In genomic region chr19:488505-489417, GRCh38 we compare ENCODE assay signal across 8 cellular contexts. TPM values are rescaled to one million over a fixed set of nuclear protein-coding genes. Genes with fewer than 3 reads are reported as not detected.
A peak's percentile ranks its signal among the peaks of the same experiment; 100 is the strongest.
DNase-seq lines count a peak whose midpoint lies in the region; TF ChIP-seq lines count a peak whose summit lies in the region.

No MANE protein-coding gene starts in this region.

- DNase-seq in CD4-positive, alpha-beta memory T cell: peak; percentile 89 to 92 (median 91)
- DNase-seq in GM20000 (ENCODE audit: low spot score) (peak; percentile 100), HUDEP-2 (lab: John Stamatoyannopoulos, UW; ENCODE audit: unreplicated experiment in 76 of 76) (peak in 73 of 76 experiments; percentile 58 to 99 (median 94)), NOMO-1 treated with DMSO at 0.1 percent for 48 hours (lab: John Stamatoyannopoulos, UW; ENCODE audit: unreplicated experiment) (peak; percentile 86), endodermal cell (peak; percentile 97), midbrain (lab: John Stamatoyannopoulos, UW) (peak; percentile 94)
- DNase-seq in activated CD8-positive, alpha-beta memory T cell treated with anti-CD3 and anti-CD28 coated beads, Interleukin-2, amount 50 U/mL, for 1 hour (ENCODE audit: extremely low read depth): peak; percentile 70
- peak; percentile 83 to 87 for DNase-seq in stimulated activated CD8-positive, alpha-beta memory T cell treated with anti-CD3 and anti-CD28 coated beads, Interleukin-15, amount 100 ng/mL, for 4 hours (ENCODE audit: low read depth in 2 of 2)

- H3K9me3 Mint-ChIP-seq in CD4-positive, alpha-beta memory T cell: peaks cover 0 to 1% (median 0%) of the 10 kb centered on the region in 8 donors
- peaks cover 3% of the 10 kb centered on the region for H3K9me3 Mint-ChIP-seq in endodermal cell

- H3K36me3 ChIP-seq in CD4-positive, alpha-beta memory T cell (ENCODE audit: insufficient read depth, low read length): no peaks in the 10 kb centered on the region
- H3K36me3 ChIP-seq in endodermal cell (ENCODE audit: control insufficient read depth, insufficient read depth, low read length): no peaks in the 10 kb centered on the region

- POLR2A ChIA-PET in CD4-positive, alpha-beta memory T cell (lab: Charles Lee; ENCODE audit: partially characterized antibody): interaction anchor here (0.8 to 1.7 kb wide), 7 partner anchors 9 to 43 kb away, joined by 3 to 61 read pairs (median 6); partner anchors contain the start of genes CDC34 and TPGS1

- intact Hi-C loops in CD4-positive, alpha-beta memory T cell (cut with micrococcal nuclease): loop anchor here (1.0 kb wide), 1 partner anchor 19 kb away; the partner anchor contains the start of gene TPGS1

- CTCF ChIA-PET in CD4-positive, alpha-beta memory T cell (lab: Charles Lee; ENCODE audit: partially characterized antibody): interaction anchor here (1.1 to 3.1 kb wide), 2 partner anchors 18 to 22 kb away, joined by 18 to 30 read pairs; partner anchors contain the start of gene TPGS1

- TF ChIP-seq CTCF in GM20000 (IDR thresholded peaks at IDR 0.05; ENCODE audit: extremely low read depth, missing control alignments) (no peak), endodermal cell (conservative IDR thresholded peaks at IDR 0.05) (no peak)

- no peaks in the 10 kb centered on the region for H3K9me3 ChIP-seq in CD4-positive, alpha-beta memory T cell (ENCODE audit: control insufficient read depth in 1 of 2, low read length in 2 of 2)
- H3K9me3 ChIP-seq in endodermal cell (ENCODE audit: control insufficient read depth, low read length): no peaks in the 10 kb centered on the region

- peaks cover 5% of the 10 kb centered on the region for H3K4me1 ChIP-seq in CD4-positive, alpha-beta memory T cell (ENCODE audit: insufficient read depth, low read length)
- no peaks in the 10 kb centered on the region for H3K4me1 ChIP-seq in endodermal cell (ENCODE audit: control insufficient read depth, insufficient read depth, low read length)

- H3K27ac ChIP-seq in CD4-positive, alpha-beta memory T cell (ENCODE audit: low read depth, low read length): peak overlapping the region; percentile 79
- peak overlapping the region; percentile 87 for H3K27ac ChIP-seq in endodermal cell (ENCODE audit: low read depth, low read length)

- no peaks in the 10 kb centered on the region for H3K27me3 ChIP-seq in CD4-positive, alpha-beta memory T cell (ENCODE audit: insufficient read depth, low read length)
- no peaks in the 10 kb centered on the region for H3K27me3 ChIP-seq in endodermal cell (ENCODE audit: control insufficient read depth, insufficient read depth, low read length, poor library complexity, severe bottlenecking)

- H3K27ac Mint-ChIP-seq in CD4-positive, alpha-beta memory T cell: peak overlapping the region; percentile 24 to 91 (median 80)
- peak overlapping the region; percentile 85 for H3K27ac Mint-ChIP-seq in endodermal cell

- WGBS in endodermal cell (ENCODE audit: insufficient coverage in 1 of 2, insufficient read length in 1 of 2), 2 experiments: 0% methylated on average over 47 to 114 of the region's 114 CpGs

- H3K36me3 Mint-ChIP-seq in CD4-positive, alpha-beta memory T cell: no peaks in the 10 kb centered on the region
- H3K36me3 Mint-ChIP-seq in endodermal cell (ENCODE audit: low read depth): no peaks in the 10 kb centered on the region

- H3K4me3 ChIP-seq in CD4-positive, alpha-beta memory T cell (ENCODE audit: low read length in 2 of 2): peak overlapping the region in 1 of 2 donors; percentile 77
- peak overlapping the region; percentile 83 for H3K4me3 ChIP-seq in endodermal cell (ENCODE audit: low read length)

- H3K4me1 Mint-ChIP-seq in CD4-positive, alpha-beta memory T cell: peaks cover 0 to 24% (median 2%) of the 10 kb centered on the region in 4 donors
- H3K4me1 Mint-ChIP-seq in endodermal cell: peaks cover 7% of the 10 kb centered on the region

- H3K9ac ChIP-seq in endodermal cell (ENCODE audit: extremely low read depth, low read length, poor library complexity, severe bottlenecking): peak overlapping the region; percentile 85

- H3K4me3 Mint-ChIP-seq in CD4-positive, alpha-beta memory T cell: peak overlapping the region; percentile 68 to 91 (median 82)
- H3K4me3 Mint-ChIP-seq in endodermal cell: peak overlapping the region; percentile 72

- H3K27me3 Mint-ChIP-seq in CD4-positive, alpha-beta memory T cell: peaks cover 4 to 6% of the 10 kb centered on the region in 2 donors
- peaks cover 16% of the 10 kb centered on the region for H3K27me3 Mint-ChIP-seq in endodermal cell (ENCODE audit: insufficient read depth)

RNA-seq across cellular contexts. Expression of gene MADCAM1, which starts 7.5 kb away (rescaled TPM):
- 1 to 10 TPM; 1.5 to 1.9 TPM for total RNA-seq in CD4-positive, alpha-beta memory T cell
- under 1 TPM; 0.11 to 0.24 TPM for polyA plus RNA-seq in CD4-positive, alpha-beta memory T cell
- 1 to 10 TPM in 1 of 2 donors, under 1 TPM in 1; 0.46 to 1.5 TPM for total RNA-seq in endodermal cell
- 0.85 TPM for polyA plus RNA-seq in endodermal cell (2013, experiment 1 of 2)
- polyA plus RNA-seq in endodermal cell (2013, experiment 2 of 2): 0.54 TPM

RNA-seq across cellular contexts. Expression of gene TPGS1, which starts 18.5 kb away (rescaled TPM):
- 10 to 100 TPM; 31.8 to 32.0 TPM for total RNA-seq in CD4-positive, alpha-beta memory T cell
- 10 to 100 TPM; 22.2 to 37.6 TPM for polyA plus RNA-seq in CD4-positive, alpha-beta memory T cell
- 10 to 100 TPM; 11.7 to 13.0 TPM for total RNA-seq in endodermal cell
- polyA plus RNA-seq in endodermal cell (2013, experiment 1 of 2): 12.3 TPM
- polyA plus RNA-seq in endodermal cell (2013, experiment 2 of 2): 13.8 TPM

RNA-seq across cellular contexts. Expression of gene SHC2, which starts 27.9 kb away (rescaled TPM):
- under 1 TPM; 0.55 to 0.64 TPM for total RNA-seq in CD4-positive, alpha-beta memory T cell
- not detected for polyA plus RNA-seq in CD4-positive, alpha-beta memory T cell
- total RNA-seq in endodermal cell: 10 to 100 TPM; 56.5 to 93.0 TPM
- polyA plus RNA-seq in endodermal cell (2013, experiment 1 of 2): 47.1 TPM
- 32.8 TPM for polyA plus RNA-seq in endodermal cell (2013, experiment 2 of 2)

RNA-seq across cellular contexts. Expression of gene CDC34, which starts 42.8 kb away (rescaled TPM):
- total RNA-seq in CD4-positive, alpha-beta memory T cell: 10 to 100 TPM; 44.4 to 46.6 TPM
- 10 to 100 TPM; 26.7 to 44.0 TPM for polyA plus RNA-seq in CD4-positive, alpha-beta memory T cell
- total RNA-seq in endodermal cell: 100 to 1,000 TPM; 128 to 138 TPM
- polyA plus RNA-seq in endodermal cell (2013, experiment 1 of 2): 116 TPM
- polyA plus RNA-seq in endodermal cell (2013, experiment 2 of 2): 123 TPM

RNA-seq across cellular contexts. Expression of gene GZMM, which starts 55.1 kb away (rescaled TPM):
- total RNA-seq in CD4-positive, alpha-beta memory T cell: 10 to 100 TPM; 25.5 to 28.7 TPM
- 100 to 1,000 TPM in 1 of 2 donors, 10 to 100 TPM in 1; 82.1 to 122 TPM for polyA plus RNA-seq in CD4-positive, alpha-beta memory T cell
- total RNA-seq in endodermal cell: under 1 TPM in 1 of 2 donors, not detected in 1; 0.51 TPM
- polyA plus RNA-seq in endodermal cell (2013, experiment 1 of 2): not detected
- polyA plus RNA-seq in endodermal cell (2013, experiment 2 of 2): not detected

Comparison
In these comparisons a context has a peak if more than half of its experiments do, and no peak if none do; other contexts are left out.
1. RNA of gene SHC2, which starts 27.9 kb away (total RNA-seq): 56.5 to 93.0 TPM in endodermal cell; 0.55 to 0.64 TPM in CD4-positive, alpha-beta memory T cell; every median in the first group is over 10 times any median in the second.
2. Peak in every context shown above with its lines, with median percentiles within 50 percentile points of each other: DNase-seq.